Comparison of ENCODE assay signal across 2 cellular contexts in genomic region chr16:8782673-8783072, GRCh38.
TF ChIP-seq lines count a peak whose summit lies in the region.

No MANE protein-coding gene starts in this region.

TF ChIP-seq in IMR-90, 13 proteins besides CTCF, POLR2A, EP300 and RAD21:
- TF ChIP-seq MAFK (IDR thresholded peaks at IDR 0.05; ENCODE audit: low read depth, low read length) (0 out of 2 replicates have a peak, but pooled peaks have one; percentile 14), FOS (IDR thresholded peaks at IDR 0.05; ENCODE audit: low read depth, low read length) (no peak), CHD1 (IDR thresholded peaks at IDR 0.05; ENCODE audit: low read depth, low read length) (no peak), SMC3 (IDR thresholded peaks at IDR 0.05; ENCODE audit: low read depth, low read length) (no peak)
TF ChIP-seq in IMR-90: peak in this region for 1.

TF ChIP-seq in K562, 482 proteins besides CTCF, POLR2A, EP300 and RAD21:
- TF ChIP-seq, protein P1, sequence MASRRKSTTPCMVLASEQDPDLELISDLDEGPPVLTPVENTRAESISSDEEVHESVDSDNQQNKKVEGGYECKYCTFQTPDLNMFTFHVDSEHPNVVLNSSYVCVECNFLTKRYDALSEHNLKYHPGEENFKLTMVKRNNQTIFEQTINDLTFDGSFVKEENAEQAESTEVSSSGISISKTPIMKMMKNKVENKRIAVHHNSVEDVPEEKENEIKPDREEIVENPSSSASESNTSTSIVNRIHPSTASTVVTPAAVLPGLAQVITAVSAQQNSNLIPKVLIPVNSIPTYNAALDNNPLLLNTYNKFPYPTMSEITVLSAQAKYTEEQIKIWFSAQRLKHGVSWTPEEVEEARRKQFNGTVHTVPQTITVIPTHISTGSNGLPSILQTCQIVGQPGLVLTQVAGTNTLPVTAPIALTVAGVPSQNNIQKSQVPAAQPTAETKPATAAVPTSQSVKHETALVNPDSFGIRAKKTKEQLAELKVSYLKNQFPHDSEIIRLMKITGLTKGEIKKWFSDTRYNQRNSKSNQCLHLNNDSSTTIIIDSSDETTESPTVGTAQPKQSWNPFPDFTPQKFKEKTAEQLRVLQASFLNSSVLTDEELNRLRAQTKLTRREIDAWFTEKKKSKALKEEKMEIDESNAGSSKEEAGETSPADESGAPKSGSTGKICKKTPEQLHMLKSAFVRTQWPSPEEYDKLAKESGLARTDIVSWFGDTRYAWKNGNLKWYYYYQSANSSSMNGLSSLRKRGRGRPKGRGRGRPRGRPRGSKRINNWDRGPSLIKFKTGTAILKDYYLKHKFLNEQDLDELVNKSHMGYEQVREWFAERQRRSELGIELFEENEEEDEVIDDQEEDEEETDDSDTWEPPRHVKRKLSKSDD (conservative IDR thresholded peaks at IDR 0.05; ENCODE audit: low read length), result no peak
- TF ChIP-seq ZNF316 (IDR thresholded peaks at IDR 0.05), result peak; percentile 43; the same call in 1 of the 2 replicates
- no peak for TF ChIP-seq HDGF (IDR thresholded peaks at IDR 0.05)
